Comparison of ENCODE assay signal across 8 cellular contexts in genomic region chr2:197215988-197216979, GRCh38.
DNase-seq lines count a peak whose midpoint lies in the region; ATAC-seq and TF ChIP-seq lines count a peak whose summit lies in the region.

No MANE protein-coding gene starts in this region.

- no peaks in the 10 kb centered on the region for H3K9me3 Mint-ChIP-seq in activated CD4-positive, alpha-beta T cell treated with anti-CD3 and anti-CD28 coated beads for 36 hours (ENCODE audit: low read depth)
- H3K9me3 Mint-ChIP-seq in type B pancreatic cell, result no peaks in the 10 kb centered on the region

- CTCF ChIA-PET in activated CD4-positive, alpha-beta T cell treated with anti-CD3 and anti-CD28 coated beads for 36 hours (lab: Charles Lee), result interaction anchor here (0.7 to 2.0 kb wide), 6 partner anchors 12 to 141 kb away, joined by 3 to 5 read pairs (median 4); no protein-coding TSS in a partner anchor

- peaks cover 88% of the 10 kb centered on the region for H3K4me1 Mint-ChIP-seq in activated CD4-positive, alpha-beta T cell treated with anti-CD3 and anti-CD28 coated beads for 36 hours
- H3K4me1 Mint-ChIP-seq in type B pancreatic cell (ENCODE audit: unreplicated experiment), result peaks cover 28% of the 10 kb centered on the region

- peak; percentile 66 for ATAC-seq in activated CD4-positive, alpha-beta T cell treated with anti-CD3 and anti-CD28 coated beads for 36 hours
- ATAC-seq in HG02763 (IDR thresholded peaks at IDR 0.05; ENCODE audit: unreplicated experiment), result peak; percentile 63

- no peak for TF ChIP-seq CTCF in fibroblast of pulmonary artery (IDR thresholded peaks at IDR 0.05; ENCODE audit: low read length, missing control alignments)
- TF ChIP-seq CTCF in type B pancreatic cell (conservative IDR thresholded peaks at IDR 0.05), result no peak

- peak overlapping the region; percentile 70 for H3K4me3 Mint-ChIP-seq in activated CD4-positive, alpha-beta T cell treated with anti-CD3 and anti-CD28 coated beads for 36 hours
- H3K4me3 Mint-ChIP-seq in type B pancreatic cell, result peak overlapping the region; percentile 71

- DNase-seq in activated CD4-positive, alpha-beta T cell treated with anti-CD3 and anti-CD28 coated beads for 36 hours, result no peak
- DNase-seq in activated CD4-positive, alpha-beta T cell treated with anti-CD3 and anti-CD28 coated beads, Interleukin-2, amount 50 U/mL, for 4 hours, result no peak
- DNase-seq in NOMO-1 (lab: John Stamatoyannopoulos, UW; ENCODE audit: unreplicated experiment in 2 of 2) (peak; percentile 29 to 81), fibroblast of pulmonary artery (ENCODE audit: low read depth) (peak; percentile 51), type B pancreatic cell (ENCODE audit: extremely low spot score, unreplicated experiment) (no peak), OCI-M2 (lab: John Stamatoyannopoulos, UW; ENCODE audit: unreplicated experiment) (no peak), NCI-H226 (no peak)

- peak overlapping the region; percentile 99 for H3K27ac Mint-ChIP-seq in activated CD4-positive, alpha-beta T cell treated with anti-CD3 and anti-CD28 coated beads for 36 hours
- H3K27ac Mint-ChIP-seq in type B pancreatic cell, result peak overlapping the region; percentile 33

- peak overlapping the region; percentile 2 for H3K4me3 ChIP-seq in fibroblast of pulmonary artery (replicated peaks; ENCODE audit: low read depth, low read length)

- intact Hi-C loops in activated CD4-positive, alpha-beta T cell treated with anti-CD3 and anti-CD28 coated beads for 36 hours (cut with DNase I, micrococcal nuclease), result loop anchor here (1.0 to 10.0 kb wide), 6 partner anchors 19 to 961 kb away; partner anchors contain the start of gene HSPE1 (in 1 of the 2)

- peaks cover 16% of the 10 kb centered on the region for H3K36me3 Mint-ChIP-seq in activated CD4-positive, alpha-beta T cell treated with anti-CD3 and anti-CD28 coated beads for 36 hours (ENCODE audit: low read depth)
- no peaks in the 10 kb centered on the region for H3K36me3 Mint-ChIP-seq in type B pancreatic cell

- no peaks in the 10 kb centered on the region for H3K27me3 Mint-ChIP-seq in activated CD4-positive, alpha-beta T cell treated with anti-CD3 and anti-CD28 coated beads for 36 hours
- no peaks in the 10 kb centered on the region for H3K27me3 Mint-ChIP-seq in type B pancreatic cell

- POLR2A ChIA-PET in activated CD4-positive, alpha-beta T cell treated with anti-CD3 and anti-CD28 coated beads for 36 hours (lab: Charles Lee), result interaction anchor here (0.6 kb wide), 2 partner anchors 24 to 289 kb away, joined by 3 to 4 read pairs; no protein-coding TSS in a partner anchor

Comparison
In these comparisons a context has a peak if more than half of its experiments do, and no peak if none do; other contexts are left out.
1. DNase-seq: peak in NOMO-1 (2 of 2) and fibroblast of pulmonary artery (single experiment); none in activated CD4-positive, alpha-beta T cell treated with anti-CD3 and anti-CD28 coated beads for 36 hours (single experiment), activated CD4-positive, alpha-beta T cell treated with anti-CD3 and anti-CD28 coated beads, Interleukin-2, amount 50 U/mL, for 4 hours (0 of 2), type B pancreatic cell (single experiment), OCI-M2 (single experiment) and NCI-H226 (single experiment).